9 cellular contexts compared by ENCODE assay signal in genomic region chr4:108166038-108166437, GRCh38. TPM values are rescaled to one million over a fixed set of nuclear protein-coding genes. Genes with fewer than 3 reads are reported as not detected.
DNase-seq lines count a peak whose midpoint lies in the region; ATAC-seq and TF ChIP-seq lines count a peak whose summit lies in the region.
"Had no signal": no experiment of that assay in that cellular context is flagged by ENCODE, and none has a peak within 500 bp of the region (broad histone marks: within the 10 kb centered on the region; RNA-seq: fewer than 3 reads in every experiment).

No MANE protein-coding gene starts in this region.

- no peak overlapping the region for H3K4me2 ChIP-seq in SK-N-SH

- H3K36me3 ChIP-seq in SK-N-SH (replicated peaks in 1 of 2; ENCODE audit: control insufficient read depth in 1 of 2, insufficient read depth in 2 of 2, low read length in 1 of 2), result no peaks in the 10 kb centered on the region

- 14% methylated on average over 12 of the region's 12 CpGs for WGBS in SK-N-SH (ENCODE audit: low lambda C conversion rate)

- H3K27ac ChIP-seq in skin epidermis, result peak overlapping the region in 8 of 21 experiments; percentile 29 to 87 (median 76)
- H3K27ac ChIP-seq in SK-N-SH (ENCODE audit: low read depth in 2 of 2, low read length in 1 of 2), result no peak overlapping the region

- no peak for TF ChIP-seq EP300 in SK-N-SH (IDR thresholded peaks at IDR 0.05; ENCODE audit: borderline replicate concordance in 1 of 2, low read depth in 1 of 2, low read length in 1 of 2)

- H2AFZ ChIP-seq in SK-N-SH (ENCODE audit: low read depth), result no peak overlapping the region

- peaks cover 68% of the 10 kb centered on the region for H3K27me3 ChIP-seq in SK-N-SH (ENCODE audit: insufficient read depth)

- no peaks in the 10 kb centered on the region for H3K9me2 ChIP-seq in SK-N-SH

- H3K4me3 ChIP-seq in GM12865 (ENCODE audit: low read depth, low read length), result peak overlapping the region; percentile 61
- H3K4me3 ChIP-seq in WI38 (ENCODE audit: low read depth, low read length), result peak overlapping the region; percentile 68
- H3K4me3 ChIP-seq in skin epidermis, result peak overlapping the region; percentile 49 to 61 (median 54)
- no peak overlapping the region for H3K4me3 ChIP-seq in SK-N-SH (ENCODE audit: low read depth in 2 of 2, low read length in 1 of 2)

- no peaks in the 10 kb centered on the region for H3K9me3 ChIP-seq in SK-N-SH

- TF ChIP-seq RAD21 in SK-N-SH (IDR thresholded peaks at IDR 0.05; ENCODE audit: low read length), result no peak

- ATAC-seq in HG03025 (IDR thresholded peaks at IDR 0.05; ENCODE audit: low FRiP score, unreplicated experiment), result no peak

- H4K20me1 ChIP-seq in SK-N-SH (ENCODE audit: insufficient read depth), result no peaks in the 10 kb centered on the region

- TF ChIP-seq CTCF in GM12865 (IDR thresholded peaks at IDR 0.05; ENCODE audit: insufficient read depth, low read depth, low read length, missing control alignments) (no peak), WI38 (IDR thresholded peaks at IDR 0.05; ENCODE audit: low read depth, low read length) (no peak), SK-N-SH (IDR thresholded peaks at IDR 0.05) (no peak)

- H3K9ac ChIP-seq in SK-N-SH, result no peak overlapping the region

- H3K79me2 ChIP-seq in SK-N-SH (ENCODE audit: insufficient read depth), result no peaks in the 10 kb centered on the region

- DNase-seq in GM12865 (ENCODE audit: low read depth) (no peak), SK-N-SH (no peak), middle frontal gyrus (ENCODE audit: extremely low spot score, low spot score) (no peak), cerebellar cortex (ENCODE audit: low spot score) (no peak)
- peak; percentile 36 for DNase-seq in effector CD4-positive, alpha-beta T cell
- DNase-seq: NCI-H2107 had no signal

- H3K4me1 ChIP-seq in SK-N-SH (ENCODE audit: control insufficient read depth in 1 of 2, insufficient read depth in 2 of 2, low read depth in 1 of 2, low read length in 1 of 2), result peaks cover 0 to 9% of the 10 kb centered on the region in 2 experiments; a peak in 1 of 4 replicates

- CTCF ChIA-PET in SK-N-SH (lab: Yijun Ruan, JAX), result no interaction called here

- POLR2A ChIA-PET in SK-N-SH (lab: Yijun Ruan, JAX), result no interaction called here

- peaks cover 2% of the 10 kb centered on the region for H3F3A ChIP-seq in SK-N-SH (replicated peaks; ENCODE audit: insufficient read depth)

TF ChIP-seq in SK-N-SH, 30 proteins besides CTCF, POLR2A, EP300 and RAD21:
- no peak for TF ChIP-seq REST (IDR thresholded peaks at IDR 0.05; ENCODE audit: low read depth, low read length)
- TF ChIP-seq RFX5 (IDR thresholded peaks at IDR 0.05; ENCODE audit: low read length), result no peak
- TF ChIP-seq RCOR1 (IDR thresholded peaks at IDR 0.05; ENCODE audit: low read length), result no peak
- no peak for TF ChIP-seq GATA2 (CRISPR knock-in tag; IDR thresholded peaks at IDR 0.05)
- no peak for TF ChIP-seq MXI1 (IDR thresholded peaks at IDR 0.05; ENCODE audit: low read depth, low read length)
- no peak for TF ChIP-seq JUND (IDR thresholded peaks at IDR 0.05)
- no peak for TF ChIP-seq MAX (IDR thresholded peaks at IDR 0.05; ENCODE audit: low read depth)
- no peak for TF ChIP-seq USF1 (IDR thresholded peaks at IDR 0.05; ENCODE audit: borderline replicate concordance, low read depth)
- no peak for TF ChIP-seq ZBTB33 (IDR thresholded peaks at IDR 0.05; ENCODE audit: borderline replicate concordance, low read depth)
- no peak for TF ChIP-seq TAF1 (IDR thresholded peaks at IDR 0.05; ENCODE audit: borderline replicate concordance, low read depth, low read length)
- TF ChIP-seq ELF1 (IDR thresholded peaks at IDR 0.05), result no peak
- no peak for TF ChIP-seq FOXJ3 (CRISPR knock-in tag; IDR thresholded peaks at IDR 0.05)
- TF ChIP-seq USF2 (IDR thresholded peaks at IDR 0.05; ENCODE audit: borderline replicate concordance, low read depth, low read length), result no peak
- TF ChIP-seq SIN3A (IDR thresholded peaks at IDR 0.05; ENCODE audit: borderline replicate concordance, low read depth, low read length), result no peak
- no peak for TF ChIP-seq POLR2AphosphoS5 (IDR thresholded peaks at IDR 0.05; ENCODE audit: low read depth, low read length)
- no peak for TF ChIP-seq YY1 (IDR thresholded peaks at IDR 0.05; ENCODE audit: low read depth)

RNA-seq across cellular contexts. Expression of gene LEF1, which starts 2.7 kb away (rescaled TPM):
- 0.36 and 0.89 TPM in 2 replicates for polyA plus RNA-seq in SK-N-SH (2012; rRNA removed)
- 1.1 and 1.6 TPM in 2 replicates for polyA plus RNA-seq in SK-N-SH (2012; cell fraction: cytosol; rRNA removed)
- polyA plus RNA-seq in SK-N-SH (2012; cell fraction: nucleus; rRNA removed), result 0.57 and 0.76 TPM in 2 replicates

Comparison
In these comparisons a context has a peak if more than half of its experiments do, and no peak if none do; other contexts are left out.
1. H3K4me3 ChIP-seq: peak in GM12865 (single experiment), WI38 (single experiment) and skin epidermis (7 of 7); none in SK-N-SH (0 of 2).